In genomic region chr20:63273635-63274380, GRCh38 we compare ENCODE assay signal across 8 cellular contexts. TPM values are rescaled to one million over a fixed set of nuclear protein-coding genes. Genes with fewer than 3 reads are reported as not detected.
DNase-seq lines count a peak whose midpoint lies in the region; ATAC-seq and TF ChIP-seq lines count a peak whose summit lies in the region.

No MANE protein-coding gene starts in this region.

- no peak for TF ChIP-seq EP300 in tibial nerve (IDR thresholded peaks at IDR 0.05)

- peaks cover 0 to 43% (median 21%) of the 10 kb centered on the region in 4 donors for H3K4me1 ChIP-seq in tibial nerve

- DNase-seq in AG08395 (ENCODE audit: low spot score) (peak; percentile 79), HL-60 (ENCODE audit: low read depth in 1 of 2, low spot score in 1 of 2) (no peak), amniotic epithelial cell (ENCODE audit: low read depth) (peak; percentile 87), kidney glomerular epithelial cell (lab: John Stamatoyannopoulos, UW) (peak; percentile 57), tibial nerve (ENCODE audit: low spot score in 2 of 2) (no peak), GM13977 (ENCODE audit: low spot score) (no peak), NCI-H2029 (lab: John Stamatoyannopoulos, UW) (no peak)

- TF ChIP-seq CTCF in HL-60 (IDR thresholded peaks at IDR 0.05; ENCODE audit: insufficient read depth, low read length) (no peak), tibial nerve (IDR thresholded peaks at IDR 0.05) (no peak), GM13977 (IDR thresholded peaks at IDR 0.05; ENCODE audit: extremely low read depth, insufficient read depth, missing control alignments) (no peak)

- H3K36me3 ChIP-seq in tibial nerve, result peaks cover 0 to 35% (median 11%) of the 10 kb centered on the region in 3 donors

- WGBS in tibial nerve, 2 donors, result 25 to 36% methylated on average over 19 to 20 of the region's 20 CpGs

- H3K27ac ChIP-seq in HL-60 (replicated peaks) (peak overlapping the region; percentile 60), tibial nerve (peak overlapping the region in 1 of 4 donors; percentile 86)

- no peaks in the 10 kb centered on the region for H3K9me3 ChIP-seq in tibial nerve

- no peak for TF ChIP-seq POLR2A in tibial nerve (IDR thresholded peaks at IDR 0.05)

- ATAC-seq in HG02852 (IDR thresholded peaks at IDR 0.05; ENCODE audit: unreplicated experiment), result no peak

- H3K4me3 ChIP-seq in HL-60 (replicated peaks; ENCODE audit: insufficient read depth, low read length) (peak overlapping the region; percentile 92), tibial nerve (peak overlapping the region; percentile 73 to 96 (median 86))

- H3K27me3 ChIP-seq in HL-60 (ENCODE audit: insufficient read depth, poor library complexity, severe bottlenecking) (no peaks in the 10 kb centered on the region), tibial nerve (no peaks in the 10 kb centered on the region)

- in situ Hi-C loops in GM13977 (cut with MboI; ENCODE audit: low pct_unique_long_range_greater_than_20kb, low sequenced_read_pairs, unreplicated experiment), result no loop called here

RNA-seq across cellular contexts. Expression of gene ARFGAP1, which starts 1.2 kb away (rescaled TPM):
- total RNA-seq in tibial nerve, result 100 to 1,000 TPM in 1 of 4 donors, 10 to 100 TPM in 3; 55.3 to 124 (median 68.6) TPM

RNA-seq across cellular contexts. Expression of gene COL20A1, which starts 19.2 kb away (rescaled TPM):
- under 1 TPM in 2 of 4 donors, not detected in 2; 0.20 to 0.44 TPM for total RNA-seq in tibial nerve

RNA-seq across cellular contexts. Expression of gene NKAIN4, which starts 19.5 kb away (rescaled TPM):
- total RNA-seq in tibial nerve, result 1 to 10 TPM; 1.2 to 7.2 (median 3.1) TPM

RNA-seq across cellular contexts. Expression of gene BIRC7, which starts 38.1 kb away (rescaled TPM):
- total RNA-seq in tibial nerve, result 10 to 100 TPM; 29.4 to 53.1 (median 42.2) TPM

RNA-seq across cellular contexts. Expression of gene YTHDF1, which starts 57.9 kb away (rescaled TPM):
- total RNA-seq in tibial nerve, result 10 to 100 TPM; 20.7 to 25.5 (median 23.3) TPM

Comparison
In these comparisons a context has a peak if more than half of its experiments do, and no peak if none do; other contexts are left out.
1. DNase-seq: peak in AG08395 (single experiment), amniotic epithelial cell (single experiment) and kidney glomerular epithelial cell (single experiment); none in HL-60 (0 of 2), tibial nerve (0 of 2), GM13977 (single experiment) and NCI-H2029 (single experiment).